In genomic region chr13:43694265-43694664, GRCh38 we compare ENCODE assay signal across 17 cellular contexts.
DNase-seq lines count a peak whose midpoint lies in the region; ATAC-seq and TF ChIP-seq lines count a peak whose summit lies in the region.
"Had no signal": no experiment of that assay in that cellular context is flagged by ENCODE, and none has a peak within 500 bp of the region (broad histone marks: within the 10 kb centered on the region; RNA-seq: fewer than 3 reads in every experiment).

No MANE protein-coding gene starts in this region.

- TF ChIP-seq CTCF in HEK293 (tag by site-specific recombination; IDR thresholded peaks at IDR 0.05) = no peak

- no peaks in the 10 kb centered on the region; the same call in 1 of the 2 replicates for H3K4me1 ChIP-seq in HEK293 (ENCODE audit: control insufficient read depth, insufficient read depth, low read length)

- CTCF ChIA-PET in HEK293 (lab: Yijun Ruan, JAX) = no interaction called here

- H3K27ac ChIP-seq in HEK293 (ENCODE audit: extremely low read depth, low read depth, low read length) = no peak overlapping the region
- H3K27ac ChIP-seq: GM23248 had no signal

- POLR2A ChIA-PET in HEK293 (lab: Yijun Ruan, JAX) = interaction anchor here (0.7 kb wide), 1 partner anchor 575 kb away, joined by 3 read pairs; no protein-coding TSS in a partner anchor

- peaks cover 18% of the 10 kb centered on the region for H3K27me3 Mint-ChIP-seq in activated naive CD8-positive, alpha-beta T cell treated with anti-CD3 and anti-CD28 coated beads, Interleukin-2, amount 50 U/mL, for 24 hours
- H3K27me3 Mint-ChIP-seq in activated naive CD8-positive, alpha-beta T cell treated with anti-CD3 and anti-CD28 coated beads for 36 hours = peaks cover 15% of the 10 kb centered on the region

- no peak overlapping the region for H3K4me3 ChIP-seq in HEK293 (ENCODE audit: low read depth, low read length)
- H3K4me3 ChIP-seq: GM12878, GM23248, HAP-1 had no signal

- no peak for ATAC-seq in activated naive CD8-positive, alpha-beta T cell treated with anti-CD3 and anti-CD28 coated beads, Interleukin-2, amount 50 U/mL, for 24 hours
- ATAC-seq: GM12878 had no signal

- H3K4me3 Mint-ChIP-seq in activated naive CD8-positive, alpha-beta T cell treated with anti-CD3 and anti-CD28 coated beads, Interleukin-2, amount 50 U/mL, for 24 hours = no peak overlapping the region
- no peak overlapping the region for H3K4me3 Mint-ChIP-seq in activated naive CD8-positive, alpha-beta T cell treated with anti-CD3 and anti-CD28 coated beads for 36 hours
- H3K4me3 Mint-ChIP-seq: CD4-positive, alpha-beta memory T cell had no signal

- no peaks in the 10 kb centered on the region for H3K9me3 ChIP-seq in HEK293 (ENCODE audit: control insufficient read depth, insufficient read depth, low read depth, low read length)
- H3K9me3 ChIP-seq: HAP-1 had no signal

- H3K9me3 Mint-ChIP-seq in activated naive CD8-positive, alpha-beta T cell treated with anti-CD3 and anti-CD28 coated beads, Interleukin-2, amount 50 U/mL, for 24 hours = no peaks in the 10 kb centered on the region
- no peaks in the 10 kb centered on the region for H3K9me3 Mint-ChIP-seq in activated naive CD8-positive, alpha-beta T cell treated with anti-CD3 and anti-CD28 coated beads for 36 hours
- H3K9me3 Mint-ChIP-seq: CD4-positive, alpha-beta memory T cell had no signal

- peak overlapping the region; percentile 50 for H3K27ac Mint-ChIP-seq in activated naive CD8-positive, alpha-beta T cell treated with anti-CD3 and anti-CD28 coated beads, Interleukin-2, amount 50 U/mL, for 24 hours
- no peak overlapping the region for H3K27ac Mint-ChIP-seq in activated naive CD8-positive, alpha-beta T cell treated with anti-CD3 and anti-CD28 coated beads for 36 hours
- H3K27ac Mint-ChIP-seq: CD4-positive, alpha-beta memory T cell had no signal

- peaks cover 3% of the 10 kb centered on the region for H3K4me1 Mint-ChIP-seq in activated naive CD8-positive, alpha-beta T cell treated with anti-CD3 and anti-CD28 coated beads, Interleukin-2, amount 50 U/mL, for 24 hours
- no peaks in the 10 kb centered on the region for H3K4me1 Mint-ChIP-seq in activated naive CD8-positive, alpha-beta T cell treated with anti-CD3 and anti-CD28 coated beads for 36 hours
- H3K4me1 Mint-ChIP-seq: CD4-positive, alpha-beta memory T cell had no signal

- no peak for DNase-seq in activated naive CD8-positive, alpha-beta T cell treated with anti-CD3 and anti-CD28 coated beads, Interleukin-2, amount 50 U/mL, for 24 hours
- DNase-seq in activated naive CD8-positive, alpha-beta T cell treated with anti-CD3 and anti-CD28 coated beads for 36 hours = no peak
- peak; percentile 15 for DNase-seq in iPS-NIHi11 (ENCODE audit: low spot score)
- no peak for DNase-seq in DMS153 treated with DMSO at 0.1 percent for 48 hours (lab: John Stamatoyannopoulos, UW; ENCODE audit: unreplicated experiment)
- DNase-seq in HT-29 (ENCODE audit: low spot score) = no peak
- DNase-seq: C1 segment of cervical spinal cord; Calu3; CD4-positive, alpha-beta memory T cell; COR-L47; DMS153; DMS79; EL; GDM1; GM23248 had no signal

- no peaks in the 10 kb centered on the region for H3K36me3 ChIP-seq in HEK293 (ENCODE audit: control insufficient read depth in 2 of 2, insufficient read depth in 1 of 2, low read length in 2 of 2)
- H3K36me3 ChIP-seq: HAP-1 had no signal

- H3K36me3 Mint-ChIP-seq in activated naive CD8-positive, alpha-beta T cell treated with anti-CD3 and anti-CD28 coated beads, Interleukin-2, amount 50 U/mL, for 24 hours (ENCODE audit: low read depth) = no peaks in the 10 kb centered on the region
- H3K36me3 Mint-ChIP-seq in activated naive CD8-positive, alpha-beta T cell treated with anti-CD3 and anti-CD28 coated beads for 36 hours = no peaks in the 10 kb centered on the region
- H3K36me3 Mint-ChIP-seq: CD4-positive, alpha-beta memory T cell had no signal

TF ChIP-seq in HEK293, 187 proteins besides CTCF, POLR2A, EP300 and RAD21:
- TF ChIP-seq ZNF18 (tag by site-specific recombination; IDR thresholded peaks at IDR 0.05) (0 out of 2 replicates have a peak, but pooled peaks have one; percentile 27), ZNF239 (tag by site-specific recombination; IDR thresholded peaks at IDR 0.05) (no peak)
